In genomic region chr7:26073041-26073440, GRCh38 we compare ENCODE assay signal across 26 cellular contexts.
DNase-seq lines count a peak whose midpoint lies in the region; ATAC-seq and TF ChIP-seq lines count a peak whose summit lies in the region.
"Had no signal": no experiment of that assay in that cellular context is flagged by ENCODE, and none has a peak within 500 bp of the region (broad histone marks: within the 10 kb centered on the region; RNA-seq: fewer than 3 reads in every experiment).

No MANE protein-coding gene starts in this region.

- ATAC-seq in WTC11: peak; percentile 57
- ATAC-seq in naive thymus-derived CD8-positive, alpha-beta T cell: no peak
- ATAC-seq: activated CD8-positive, alpha-beta T cell treated with anti-CD3 and anti-CD28 coated beads for 36 hours; HCT116; left ventricle myocardium superior; right cardiac atrium; T-cell had no signal

- peak overlapping the region; percentile 38 for H3K27ac Mint-ChIP-seq in Caco-2 (ENCODE audit: unreplicated experiment)
- peak overlapping the region; percentile 80 for H3K27ac Mint-ChIP-seq in WTC11
- no peak overlapping the region for H3K27ac Mint-ChIP-seq in naive thymus-derived CD8-positive, alpha-beta T cell
- H3K27ac Mint-ChIP-seq: activated CD8-positive, alpha-beta T cell treated with anti-CD3 and anti-CD28 coated beads for 36 hours; natural killer cell treated with Interleukin-12 subunit alpha and Interleukin-12 subunit beta and Interleukin-15 and Interleukin-18, amount 100 ng/mL, for 72 hours; T-cell had no signal

- H3K9ac ChIP-seq in HUES48 (ENCODE audit: low read depth, low read length): peak overlapping the region; percentile 23; the same call in 1 of the 2 replicates
- no peak overlapping the region for H3K9ac ChIP-seq in mesenchymal stem cell (ENCODE audit: low read length)
- H3K9ac ChIP-seq: parathyroid adenoma had no signal

- H4K8ac ChIP-seq in mesenchymal stem cell (ENCODE audit: low read length): no peak overlapping the region

- no peak overlapping the region for H2BK15ac ChIP-seq in mesenchymal stem cell (ENCODE audit: low read depth, poor library complexity, severe bottlenecking)

- H3K4me2 ChIP-seq in mesenchymal stem cell (ENCODE audit: low read length, poor library complexity, severe bottlenecking): no peak overlapping the region

- no peak overlapping the region for H2BK120ac ChIP-seq in mesenchymal stem cell (ENCODE audit: low read depth, low read length)

- no peaks in the 10 kb centered on the region for H3K9me3 Mint-ChIP-seq in Caco-2 (ENCODE audit: unreplicated experiment)
- no peaks in the 10 kb centered on the region for H3K9me3 Mint-ChIP-seq in WTC11
- H3K9me3 Mint-ChIP-seq in naive thymus-derived CD8-positive, alpha-beta T cell: no peaks in the 10 kb centered on the region
- H3K9me3 Mint-ChIP-seq: activated CD8-positive, alpha-beta T cell treated with anti-CD3 and anti-CD28 coated beads for 36 hours; natural killer cell treated with Interleukin-12 subunit alpha and Interleukin-12 subunit beta and Interleukin-15 and Interleukin-18, amount 100 ng/mL, for 72 hours; T-cell had no signal

- DNase-seq in Caco-2: no peak
- no peak for DNase-seq in WTC11 (ENCODE audit: low spot score)
- DNase-seq in mesenchymal stem cell: no peak
- no peak for DNase-seq in activated T-cell treated with anti-CD3 and anti-CD28 coated beads, Interleukin-2, amount 50 U/mL, for 48 hours
- DNase-seq in NCI-H1930 (lab: John Stamatoyannopoulos, UW): no peak
- DNase-seq in GDM1 (lab: John Stamatoyannopoulos, UW): no peak
- DNase-seq in naive thymus-derived CD8-positive, alpha-beta T cell: no peak
- DNase-seq: activated CD4-positive, CD25-positive, alpha-beta regulatory T cell treated with anti-CD3 and anti-CD28 coated beads, Interleukin-2, amount 50 U/mL, for 72 hours; activated CD8-positive, alpha-beta T cell treated with anti-CD3 and anti-CD28 coated beads for 36 hours; BE2C; DMS79; dorsolateral prefrontal cortex; islet precursor cell; left ventricle myocardium superior; NCI-H146; NCI-H2171 treated with DMSO at 0.1 percent for 48 hours; NCI-H526 treated with DMSO at 0.1 percent for 48 hours; right cardiac atrium; stimulated activated CD4-positive, alpha-beta T cell treated with anti-CD3 and anti-CD28 coated beads, Interleukin-2, amount 100 ng/mL, for 48 hours; T-cell had no signal

- H3K4me3 ChIP-seq in Caco-2 (ENCODE audit: low read depth, low read length) (no peak overlapping the region), HUES48 (ENCODE audit: low read depth, low read length) (no peak overlapping the region), mesenchymal stem cell (ENCODE audit: insufficient read depth in 1 of 2, low read depth in 1 of 2, low read length in 2 of 2) (no peak overlapping the region)
- H3K4me3 ChIP-seq: dorsolateral prefrontal cortex, SJSA1, tibial nerve had no signal

- no peaks in the 10 kb centered on the region for H3K36me3 Mint-ChIP-seq in Caco-2 (ENCODE audit: insufficient read depth, unreplicated experiment)
- H3K36me3 Mint-ChIP-seq in WTC11: no peaks in the 10 kb centered on the region
- peaks cover 0 to 3% (median 0%) of the 10 kb centered on the region in 3 donors for H3K36me3 Mint-ChIP-seq in naive thymus-derived CD8-positive, alpha-beta T cell
- H3K36me3 Mint-ChIP-seq: natural killer cell treated with Interleukin-12 subunit alpha and Interleukin-12 subunit beta and Interleukin-15 and Interleukin-18, amount 100 ng/mL, for 72 hours; T-cell had no signal

- H3K23ac ChIP-seq in mesenchymal stem cell (ENCODE audit: low read length in 2 of 2): no peak overlapping the region

- H2AFZ ChIP-seq in mesenchymal stem cell (ENCODE audit: low read depth, low read length): peak overlapping the region; percentile 43
- H2AFZ ChIP-seq: parathyroid adenoma had no signal

- H2BK5ac ChIP-seq in mesenchymal stem cell (ENCODE audit: low read depth, low read length, poor library complexity, severe bottlenecking): no peak overlapping the region

- no TSS peak for BruUV-seq in Caco-2 (replicated peaks; lab: Mats Ljungman, UMichigan)

- peaks cover 9% of the 10 kb centered on the region for H3K4me1 Mint-ChIP-seq in Caco-2 (ENCODE audit: low read depth, unreplicated experiment)
- peaks cover 12% of the 10 kb centered on the region for H3K4me1 Mint-ChIP-seq in WTC11
- H3K4me1 Mint-ChIP-seq in naive thymus-derived CD8-positive, alpha-beta T cell: no peaks in the 10 kb centered on the region
- H3K4me1 Mint-ChIP-seq: T-cell had no signal

- H3K36me3 ChIP-seq in Caco-2 (ENCODE audit: control insufficient read depth, insufficient read depth, low read length) (no peaks in the 10 kb centered on the region), HUES48 (ENCODE audit: control insufficient read depth, insufficient read depth, low read length) (no peaks in the 10 kb centered on the region), mesenchymal stem cell (ENCODE audit: control insufficient read depth in 1 of 2, insufficient read depth in 2 of 2, low read depth in 1 of 2, low read length in 2 of 2) (no peaks in the 10 kb centered on the region)
- H3K36me3 ChIP-seq: BE2C, SJSA1, tibial nerve had no signal

- H3K79me1 ChIP-seq in mesenchymal stem cell (replicated peaks; ENCODE audit: low read length, poor library complexity, severe bottlenecking): no peaks in the 10 kb centered on the region

- H3K27me3 ChIP-seq in Caco-2 (replicated peaks; ENCODE audit: control insufficient read depth, insufficient read depth, low read length) (no peaks in the 10 kb centered on the region), HUES48 (ENCODE audit: control insufficient read depth, insufficient read depth, low read length) (no peaks in the 10 kb centered on the region), mesenchymal stem cell (ENCODE audit: control insufficient read depth in 1 of 2, insufficient read depth in 1 of 2, low read length in 2 of 2) (peaks cover 17 to 30% of the 10 kb centered on the region in 2 experiments)

- H3K27ac ChIP-seq in HUES48 (ENCODE audit: low read depth, low read length) (peak overlapping the region; percentile 38), mesenchymal stem cell (ENCODE audit: low read length, poor library complexity, severe bottlenecking) (no peak overlapping the region)
- H3K27ac ChIP-seq: dorsolateral prefrontal cortex, parathyroid adenoma, SJSA1, tibial nerve had no signal

- POLR2A ChIA-PET in Caco-2 (lab: Charles Lee): no interaction called here
- POLR2A ChIA-PET in WTC11 (lab: Charles Lee): interaction anchor here (0.6 kb wide), 1 partner anchor 418 kb away, joined by 4 read pairs; no protein-coding TSS in a partner anchor
- POLR2A ChIA-PET in naive thymus-derived CD8-positive, alpha-beta T cell (lab: Charles Lee): no interaction called here

- H3K14ac ChIP-seq in mesenchymal stem cell (ENCODE audit: low read length in 2 of 2): no peak overlapping the region

- no peak overlapping the region for H4K91ac ChIP-seq in mesenchymal stem cell (ENCODE audit: low read length)

- 65% methylated on average over 4 of the region's 4 CpGs for WGBS in mesenchymal stem cell

- CTCF ChIA-PET in Caco-2 (lab: Charles Lee): interaction anchor here (0.6 kb wide), 1 partner anchor 1088 kb away, joined by 3 read pairs; no protein-coding TSS in a partner anchor
- CTCF ChIA-PET in WTC11 (lab: Charles Lee): interaction anchor here (0.6 to 1.5 kb wide), 4 partner anchors 17 to 893 kb away, joined by 3 to 4 read pairs (median 3); a partner anchor contains a TSS

- H2BK12ac ChIP-seq in mesenchymal stem cell (ENCODE audit: low read length in 2 of 2): no peak overlapping the region

- H2AK5ac ChIP-seq in mesenchymal stem cell (ENCODE audit: low read length, severe bottlenecking): no peak overlapping the region

- TF ChIP-seq CTCF in Caco-2 (IDR thresholded peaks at IDR 0.05; ENCODE audit: insufficient read depth in 1 of 2, low read depth in 1 of 2, low read length in 1 of 2, severe bottlenecking in 1 of 2, unreplicated experiment in 1 of 2): no peak
- no peak for TF ChIP-seq CTCF in WTC11 (IDR thresholded peaks at IDR 0.05)

- intact Hi-C loops in Caco-2 (cut with micrococcal nuclease; ENCODE audit: unreplicated experiment): no loop called here

- H3K4me1 ChIP-seq in Caco-2 (peaks cover 6% of the 10 kb centered on the region; the same call in 1 of the 2 replicates), HUES48 (ENCODE audit: control insufficient read depth, insufficient read depth, low read length) (peaks cover 9% of the 10 kb centered on the region), mesenchymal stem cell (ENCODE audit: control insufficient read depth, insufficient read depth, low read depth, low read length) (no peaks in the 10 kb centered on the region)
- H3K4me1 ChIP-seq: BE2C, parathyroid adenoma, SJSA1, tibial nerve had no signal

- H3K27me3 Mint-ChIP-seq in Caco-2 (ENCODE audit: insufficient read depth, unreplicated experiment): no peaks in the 10 kb centered on the region
- H3K27me3 Mint-ChIP-seq in WTC11 (ENCODE audit: low read depth): no peaks in the 10 kb centered on the region
- peaks cover 5 to 16% (median 7%) of the 10 kb centered on the region in 5 donors for H3K27me3 Mint-ChIP-seq in naive thymus-derived CD8-positive, alpha-beta T cell

- no peak overlapping the region for H3K4ac ChIP-seq in mesenchymal stem cell (ENCODE audit: low read depth in 1 of 2, low read length in 2 of 2)

- no peaks in the 10 kb centered on the region for H3K9me3 ChIP-seq in Caco-2
- H3K9me3 ChIP-seq in HUES48 (ENCODE audit: control insufficient read depth, insufficient read depth, low read length): no peaks in the 10 kb centered on the region
- H3K9me3 ChIP-seq in mesenchymal stem cell (ENCODE audit: control insufficient read depth, low read length): no peaks in the 10 kb centered on the region
- H3K9me3 ChIP-seq: BE2C, SJSA1, tibial nerve had no signal

- H3K4me3 Mint-ChIP-seq in Caco-2 (ENCODE audit: unreplicated experiment) (no peak overlapping the region), WTC11 (no peak overlapping the region)
- H3K4me3 Mint-ChIP-seq in naive thymus-derived CD8-positive, alpha-beta T cell: no peak overlapping the region
- H3K4me3 Mint-ChIP-seq: activated CD8-positive, alpha-beta T cell treated with anti-CD3 and anti-CD28 coated beads for 36 hours; natural killer cell treated with Interleukin-12 subunit alpha and Interleukin-12 subunit beta and Interleukin-15 and Interleukin-18, amount 100 ng/mL, for 72 hours; T-cell had no signal

- no peak overlapping the region for H3K18ac ChIP-seq in mesenchymal stem cell (ENCODE audit: low read depth in 1 of 2, low read length in 2 of 2)

TF ChIP-seq in WTC11, 78 proteins besides CTCF, POLR2A, EP300 and RAD21 (continues in another document):
- no peak for TF ChIP-seq SP1 (CRISPR knock-in tag; conservative IDR thresholded peaks at IDR 0.05)
- TF ChIP-seq PRRX2 (CRISPR knock-in tag; IDR thresholded peaks at IDR 0.05): no peak
- TF ChIP-seq GTF2I (CRISPR knock-in tag; conservative IDR thresholded peaks at IDR 0.05): no peak
- no peak for TF ChIP-seq ZMAT4 (CRISPR knock-in tag; IDR thresholded peaks at IDR 0.05)
- no peak for TF ChIP-seq NFATC4 (CRISPR knock-in tag; IDR thresholded peaks at IDR 0.05)

Comparison
In these comparisons a context has a peak if more than half of its experiments do, and no peak if none do; other contexts are left out.
1. H3K27ac Mint-ChIP-seq: peak in Caco-2 (single experiment) and WTC11 (single experiment); none in naive thymus-derived CD8-positive, alpha-beta T cell (0 of 10).